9 cellular contexts compared by ENCODE assay signal in genomic region chr16:67406628-67407027, GRCh38. TPM values are rescaled to one million over a fixed set of nuclear protein-coding genes. Genes with fewer than 3 reads are reported as not detected.
A peak's percentile ranks its signal among the peaks of the same experiment; 100 is the strongest.
DNase-seq lines count a peak whose midpoint lies in the region; TF ChIP-seq lines count a peak whose summit lies in the region.
"Had no signal": no experiment of that assay in that cellular context is flagged by ENCODE, and none has a peak within 500 bp of the region (broad histone marks: within the 10 kb centered on the region; RNA-seq: fewer than 3 reads in every experiment).

No MANE protein-coding gene starts in this region.

- no peak overlapping the region for H2AFZ ChIP-seq in smooth muscle cell (ENCODE audit: low read depth)

- H3K4me3 ChIP-seq in brain microvascular endothelial cell (ENCODE audit: low read depth, low read length) (no peak overlapping the region), left ventricle myocardium inferior (no peak overlapping the region), smooth muscle cell (no peak overlapping the region)

- DNase-seq in GM04504 (ENCODE audit: low read depth) (peak; percentile 81), brain microvascular endothelial cell (peak; percentile 75), left ventricle myocardium inferior (no peak), smooth muscle cell (lab: John Stamatoyannopoulos, UW; ENCODE audit: unreplicated experiment) (no peak), islet precursor cell (no peak), GM13976 (ENCODE audit: low spot score) (no peak), NCI-H446 treated with DMSO at 0.1 percent for 48 hours (lab: John Stamatoyannopoulos, UW) (no peak), kidney glomerular epithelial cell (lab: John Stamatoyannopoulos, UW) (no peak)
- DNase-seq: activated naive CD8-positive, alpha-beta T cell treated with anti-CD3 and anti-CD28 coated beads for 36 hours had no signal

- peaks cover 9% of the 10 kb centered on the region for H4K20me1 ChIP-seq in smooth muscle cell (ENCODE audit: low read depth)

- H3K79me2 ChIP-seq in smooth muscle cell (ENCODE audit: low read depth), result no peaks in the 10 kb centered on the region

- WGBS in smooth muscle cell (ENCODE audit: low lambda C conversion rate), result 60% methylated on average over 3 of the region's 3 CpGs

- no peaks in the 10 kb centered on the region for H3K27me3 ChIP-seq in brain microvascular endothelial cell (replicated peaks)
- no peaks in the 10 kb centered on the region for H3K27me3 ChIP-seq in left ventricle myocardium inferior (ENCODE audit: low read depth)
- no peaks in the 10 kb centered on the region for H3K27me3 ChIP-seq in smooth muscle cell (ENCODE audit: low read depth)

- no peak overlapping the region for H3K4me2 ChIP-seq in smooth muscle cell

- H3K4me1 ChIP-seq in left ventricle myocardium inferior, result peaks cover 42% of the 10 kb centered on the region
- H3K4me1 ChIP-seq in smooth muscle cell (ENCODE audit: low read depth), result no peaks in the 10 kb centered on the region

- peak overlapping the region; percentile 52 for H3K27ac ChIP-seq in brain microvascular endothelial cell
- H3K27ac ChIP-seq in left ventricle myocardium inferior (replicated peaks), result peak overlapping the region; percentile 77
- H3K27ac ChIP-seq in smooth muscle cell (ENCODE audit: low read depth), result peak overlapping the region; percentile 21

- no peak for TF ChIP-seq CTCF in brain microvascular endothelial cell (IDR thresholded peaks at IDR 0.05; ENCODE audit: low read depth, low read length, missing control alignments)
- TF ChIP-seq CTCF in left ventricle myocardium inferior (IDR thresholded peaks at IDR 0.05; ENCODE audit: borderline replicate concordance), result no peak
- no peak for TF ChIP-seq CTCF in smooth muscle cell (IDR thresholded peaks at IDR 0.05; ENCODE audit: borderline replicate concordance, insufficient read depth, poor library complexity, severe bottlenecking)
- TF ChIP-seq CTCF in GM13976 (IDR thresholded peaks at IDR 0.05; ENCODE audit: borderline replicate concordance, control extremely low read depth, extremely low read depth, insufficient read depth, missing control alignments), result no peak

- in situ Hi-C loops in brain microvascular endothelial cell (cut with HindIII; ENCODE audit: low pct_ligation_motif_present, low sequenced_read_pairs), result no loop called here
- in situ Hi-C loops in GM13976 (cut with MboI; ENCODE audit: low sequenced_read_pairs, unreplicated experiment), result loop anchor here (25.0 kb wide), 2 partner anchors 144 to 444 kb away; partner anchors contain the start of gene CES3

- no peaks in the 10 kb centered on the region for H3F3A ChIP-seq in smooth muscle cell (ENCODE audit: low read depth)

- H3K9ac ChIP-seq in smooth muscle cell (ENCODE audit: low read depth), result peak overlapping the region; percentile 10

- intact Hi-C loops in left ventricle myocardium inferior (cut with micrococcal nuclease), result no loop called here

- no peaks in the 10 kb centered on the region for H3K36me3 ChIP-seq in brain microvascular endothelial cell (replicated peaks)
- no peaks in the 10 kb centered on the region for H3K36me3 ChIP-seq in left ventricle myocardium inferior
- H3K36me3 ChIP-seq in smooth muscle cell (ENCODE audit: low read depth), result no peaks in the 10 kb centered on the region

- H3K9me3 ChIP-seq in left ventricle myocardium inferior (replicated peaks) (no peaks in the 10 kb centered on the region), smooth muscle cell (replicated peaks; ENCODE audit: low read depth) (no peaks in the 10 kb centered on the region)

RNA-seq across cellular contexts. Expression of gene ZDHHC1, which starts 9.6 kb away (rescaled TPM):
- total RNA-seq in left ventricle myocardium inferior, result 2.9 TPM
- 7.1 and 7.9 TPM in 2 replicates for total RNA-seq in smooth muscle cell
- 14.2 and 15.7 TPM in 2 replicates for polyA plus RNA-seq in smooth muscle cell

RNA-seq across cellular contexts. Expression of gene TPPP3, which starts 13.3 kb away (rescaled TPM):
- total RNA-seq in left ventricle myocardium inferior (15.5 TPM), smooth muscle cell (1.9 TPM in 2 replicates)
- 1.3 and 2.7 TPM in 2 replicates for polyA plus RNA-seq in smooth muscle cell
- total RNA-seq: activated naive CD8-positive, alpha-beta T cell treated with anti-CD3 and anti-CD28 coated beads for 36 hours had no signal

RNA-seq across cellular contexts. Expression of gene HSD11B2, which starts 24.3 kb away (rescaled TPM):
- total RNA-seq in left ventricle myocardium inferior (0.99 TPM), smooth muscle cell (not detected in 2 replicates)
- not detected in 2 replicates for polyA plus RNA-seq in smooth muscle cell

Comparison
In these comparisons a context has a peak if more than half of its experiments do, and no peak if none do; other contexts are left out.
1. DNase-seq: peak in GM04504 (single experiment) and brain microvascular endothelial cell (single experiment); none in left ventricle myocardium inferior (single experiment), smooth muscle cell (single experiment), islet precursor cell (single experiment), GM13976 (single experiment), NCI-H446 treated with DMSO at 0.1 percent for 48 hours (single experiment) and kidney glomerular epithelial cell (single experiment).
2. H3K27ac ChIP-seq: peak in every context shown above with its lines; median percentile 77 in left ventricle myocardium inferior; 52 in brain microvascular endothelial cell; 21 in smooth muscle cell.